Comparison of ENCODE assay signal across 9 cellular contexts in genomic region chr20:47574616-47575401, GRCh38.
DNase-seq lines count a peak whose midpoint lies in the region; ATAC-seq and TF ChIP-seq lines count a peak whose summit lies in the region.
"Had no signal": no experiment of that assay in that cellular context is flagged by ENCODE, and none has a peak within 500 bp of the region (broad histone marks: within the 10 kb centered on the region; RNA-seq: fewer than 3 reads in every experiment).

No MANE protein-coding gene starts in this region.

- TF ChIP-seq CTCF in NB4 (IDR thresholded peaks at IDR 0.05; ENCODE audit: low read depth, low read length), result no peak
- no peak for TF ChIP-seq CTCF in SU-DHL-6 (IDR thresholded peaks at IDR 0.05; ENCODE audit: insufficient read depth, low read length, poor library complexity, severe bottlenecking)

- no peak overlapping the region for H3K4me3 ChIP-seq in NB4 (ENCODE audit: low read depth, low read length)
- no peak overlapping the region for H3K4me3 ChIP-seq in SU-DHL-6 (ENCODE audit: insufficient read depth, low read length, poor library complexity, severe bottlenecking)

- H3K9me3 Mint-ChIP-seq in memory B cell, result peaks cover 2% of the 10 kb centered on the region

- H3K27me3 Mint-ChIP-seq in memory B cell, result no peaks in the 10 kb centered on the region

- H3K9me2 ChIP-seq in SU-DHL-6 (replicated peaks; ENCODE audit: insufficient read depth, low read length), result no peaks in the 10 kb centered on the region

- H3K36me3 Mint-ChIP-seq in memory B cell, result peaks cover 24% of the 10 kb centered on the region

- H3K27ac ChIP-seq in SU-DHL-6 (ENCODE audit: low read depth, low read length), result peak overlapping the region; percentile 64

- peak overlapping the region; percentile 35 for H3K4me2 ChIP-seq in SU-DHL-6 (ENCODE audit: low read depth, low read length, poor library complexity, severe bottlenecking)

- peaks cover 100% of the 10 kb centered on the region for H3K79me2 ChIP-seq in SU-DHL-6 (ENCODE audit: insufficient read depth, low read length)

- peak overlapping the region; percentile 67 for H3K4me3 Mint-ChIP-seq in memory B cell

- no peak overlapping the region for H3K9ac ChIP-seq in SU-DHL-6 (ENCODE audit: low read length)

- peak; percentile 84 for ATAC-seq in memory B cell (ENCODE audit: low read depth)
- no peak for ATAC-seq in HG02588 (IDR thresholded peaks at IDR 0.05; ENCODE audit: unreplicated experiment)

- H3K36me3 ChIP-seq in SU-DHL-6 (ENCODE audit: low read length), result peaks cover 36% of the 10 kb centered on the region

- no peak for TF ChIP-seq POLR2A in NB4 (IDR thresholded peaks at IDR 0.05; ENCODE audit: extremely low read depth, insufficient read length)

- DNase-seq in DMS53 treated with DMSO at 0.1 percent for 48 hours (lab: John Stamatoyannopoulos, UW; ENCODE audit: unreplicated experiment), result peak; percentile 87
- DNase-seq in NB4 (ENCODE audit: low read depth), result peak; percentile 32
- peak in 1 of 2 donors; percentile 20 for DNase-seq in memory B cell (ENCODE audit: low spot score in 2 of 2)
- no peak for DNase-seq in activated T-cell treated with anti-CD3 and anti-CD28 coated beads for 4 hours
- DNase-seq in cerebellum (ENCODE audit: low spot score), result no peak
- DNase-seq in hepatic stellate cell (ENCODE audit: low spot score), result no peak
- DNase-seq: NCI-H446 had no signal

- peaks cover 48% of the 10 kb centered on the region for H3K4me1 Mint-ChIP-seq in memory B cell

- H3K9me3 ChIP-seq in SU-DHL-6 (ENCODE audit: insufficient read depth, low read length), result no peaks in the 10 kb centered on the region

- H2AFZ ChIP-seq in SU-DHL-6 (ENCODE audit: low read depth, low read length, severe bottlenecking), result no peak overlapping the region

- H4K20me1 ChIP-seq in SU-DHL-6 (ENCODE audit: low read depth, low read length), result peaks cover 65% of the 10 kb centered on the region

- H3F3A ChIP-seq in SU-DHL-6 (ENCODE audit: insufficient read depth), result peaks cover 75% of the 10 kb centered on the region

- H3K27ac Mint-ChIP-seq in memory B cell, result peak overlapping the region; percentile 88

- no peaks in the 10 kb centered on the region for H3K27me3 ChIP-seq in SU-DHL-6 (ENCODE audit: low read length)

Comparison
In these comparisons a context has a peak if more than half of its experiments do, and no peak if none do; other contexts are left out.
1. DNase-seq: peak in DMS53 treated with DMSO at 0.1 percent for 48 hours (single experiment) and NB4 (single experiment); none in activated T-cell treated with anti-CD3 and anti-CD28 coated beads for 4 hours (single experiment), cerebellum (single experiment) and hepatic stellate cell (single experiment).